29 cellular contexts compared by ENCODE assay signal in the genomic region with DNA sequence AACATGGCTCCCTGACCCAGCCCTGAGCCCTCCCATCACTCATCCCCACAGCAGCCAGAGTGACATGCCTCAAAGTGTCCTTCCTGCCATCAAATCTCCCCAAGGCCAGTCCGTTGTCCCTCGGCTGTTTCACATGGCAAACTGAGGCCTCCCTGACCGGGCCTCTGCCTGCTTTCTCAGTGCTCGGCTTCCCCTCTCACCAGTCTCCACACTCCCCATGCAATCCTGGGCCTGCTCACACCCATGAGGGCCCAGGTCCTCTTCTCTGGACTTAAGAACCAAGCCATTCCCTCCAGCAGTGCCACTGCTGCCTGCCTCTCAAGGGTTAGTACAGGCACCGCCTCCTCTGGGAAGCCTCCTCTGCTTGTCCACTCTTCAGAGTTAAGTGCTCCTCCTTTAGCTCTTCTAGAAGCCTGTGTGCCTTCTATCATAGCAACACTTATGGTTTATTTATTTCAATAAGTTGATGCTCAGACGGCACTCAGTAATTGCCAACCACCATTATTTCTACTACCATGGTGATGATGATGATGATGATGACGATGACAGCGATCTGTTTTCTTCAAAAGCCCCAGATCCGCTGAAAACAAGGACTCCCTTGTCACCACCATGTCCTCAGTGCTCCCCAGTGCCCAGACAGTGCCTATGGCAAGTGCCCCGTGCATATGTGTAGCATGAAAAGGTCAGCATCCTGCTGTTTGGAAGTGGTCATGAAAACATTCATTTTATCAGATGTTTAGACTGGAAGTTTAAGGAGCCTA.
"Had no signal": no experiment of that assay in that cellular context is flagged by ENCODE, and none has a peak within 500 bp of the region (broad histone marks: within the 10 kb centered on the region; RNA-seq: fewer than 3 reads in every experiment).

No MANE protein-coding gene starts in this region.

- H3K27ac ChIP-seq: adrenal gland, body of pancreas, epithelial cell of prostate, ovary, prostate gland, vagina had no signal

- H3K27ac Mint-ChIP-seq: activated B cell treated with CpG ODN at 0.5 μM for 24 hours; activated CD4-positive, alpha-beta T cell treated with anti-CD3 and anti-CD28 coated beads for 36 hours; activated naive CD8-positive, alpha-beta T cell treated with anti-CD3 and anti-CD28 coated beads for 36 hours; activated T-cell treated with anti-CD3 and anti-CD28 coated beads, Interleukin-2, amount 50 U/mL, for 72 hours; mesothelial cell of epicardium; naive thymus-derived CD4-positive, alpha-beta T cell; stimulated activated memory B cell treated with anti-CD40 and anti-IgM and Interleukin-4, amounts not matched to agents 10 μg/mL and 1 μg/mL and 100 μg/mL, for 72 hours; T-helper 2 cell treated with Interferon-gamma antibody and Interleukin-4, amounts not matched to agents 5 μg/mL and 100 μg/mL, for 36 hours; type B pancreatic cell had no signal

- H3K4me3 ChIP-seq: adrenal gland, body of pancreas, ovary, prostate gland, smooth muscle cell, vagina had no signal

- DNase-seq: activated B cell treated with CpG ODN at 0.5 μM for 24 hours; activated CD4-positive, alpha-beta T cell treated with anti-CD3 and anti-CD28 coated beads for 36 hours; activated CD4-positive, alpha-beta T cell treated with anti-CD3 and anti-CD28 coated beads, Interleukin-2, amount 50 U/mL, for 4 hours; activated naive CD4-positive, alpha-beta T cell; activated naive CD8-positive, alpha-beta T cell treated with anti-CD3 and anti-CD28 coated beads for 36 hours; activated T-cell treated with anti-CD3 and anti-CD28 coated beads for 4 hours; activated T-cell treated with anti-CD3 and anti-CD28 coated beads, Interleukin-2, amount 50 U/mL, for 72 hours; aorta; body of pancreas; effector CD8-positive, alpha-beta T cell; glutamatergic neuron; islet precursor cell; left ventricle myocardium superior; naive thymus-derived CD4-positive, alpha-beta T cell; ovary; stimulated activated CD4-positive, alpha-beta T cell treated with anti-CD3 and anti-CD28 coated beads, Interleukin-1b, Interleukin-23, amount 100 ng/mL, for 48 hours; stimulated activated CD4-positive, alpha-beta T cell treated with anti-CD3 and anti-CD28 coated beads, Interleukin-4, amount 100 ng/mL, for 4 hours; stimulated activated CD8-positive, alpha-beta memory T cell treated with anti-CD3 and anti-CD28 coated beads, Interleukin-4, amount 100 ng/mL, for 48 hours; stimulated activated naive CD8-positive, alpha-beta T cell treated with anti-CD3 and anti-CD28 coated beads, Interleukin-15, amount 100 ng/mL, for 72 hours; substantia nigra had no signal

- H3K27me3 ChIP-seq: adrenal gland, body of pancreas, ovary, vagina had no signal

- H3K9me3 Mint-ChIP-seq: T-helper 2 cell treated with Interferon-gamma antibody and Interleukin-4, amounts not matched to agents 5 μg/mL and 100 μg/mL, for 36 hours had no signal

- ATAC-seq: activated CD4-positive, alpha-beta T cell treated with anti-CD3 and anti-CD28 coated beads for 36 hours; activated T-cell treated with anti-CD3 and anti-CD28 coated beads, Interleukin-2, amount 50 U/mL, for 72 hours; body of pancreas; left ventricle myocardium superior; naive thymus-derived CD4-positive, alpha-beta T cell; stimulated activated naive CD8-positive, alpha-beta T cell treated with anti-CD3 and anti-CD28 coated beads, Interleukin-15, amount 100 ng/mL, for 72 hours had no signal

- H3K4me2 ChIP-seq: smooth muscle cell had no signal

- H3K36me3 ChIP-seq: adrenal gland, ovary, prostate gland, vagina had no signal

- H3K9me3 ChIP-seq: adrenal gland, body of pancreas, ovary, prostate gland, vagina had no signal

- H3K4me1 ChIP-seq: adrenal gland, body of pancreas, prostate gland, vagina had no signal

- H3K36me3 Mint-ChIP-seq: activated naive CD8-positive, alpha-beta T cell treated with anti-CD3 and anti-CD28 coated beads for 36 hours; mesothelial cell of epicardium; stimulated activated memory B cell treated with anti-CD40 and anti-IgM and Interleukin-4, amounts not matched to agents 10 μg/mL and 1 μg/mL and 100 μg/mL, for 72 hours; type B pancreatic cell had no signal
